ENCODE assay signal across 8 cellular contexts in the genomic region with DNA sequence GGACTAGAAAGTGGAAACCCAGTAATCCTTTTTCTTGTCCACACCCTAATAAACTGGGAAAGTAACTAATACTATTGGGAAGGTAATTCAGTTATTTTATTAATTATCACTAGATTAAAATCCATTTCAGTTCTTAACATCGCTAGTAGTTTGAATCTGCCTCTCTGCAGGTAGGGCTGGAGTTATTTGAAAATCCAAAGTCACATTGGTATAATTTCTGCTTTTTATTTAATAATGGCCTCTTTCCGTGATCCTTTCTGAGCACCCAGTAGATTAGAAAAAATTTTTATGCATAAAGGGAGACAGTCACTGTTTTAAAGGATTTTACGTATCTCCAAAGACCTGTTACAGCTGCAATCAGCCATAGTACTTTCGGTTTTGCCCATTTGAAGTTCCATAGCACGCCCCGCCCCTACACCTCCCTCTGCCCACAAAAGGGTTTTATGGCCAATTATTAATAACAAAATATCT. TPM values are rescaled to one million over a fixed set of nuclear protein-coding genes. Genes with fewer than 3 reads are reported as not detected.
DNase-seq lines count a peak whose midpoint lies in the region; ATAC-seq and TF ChIP-seq lines count a peak whose summit lies in the region.

No MANE protein-coding gene starts in this region.

- H3K4me1 Mint-ChIP-seq in CD4-positive, alpha-beta memory T cell: peaks cover 24 to 52% (median 33%) of the 10 kb centered on the region in 4 donors
- H3K4me1 Mint-ChIP-seq in activated T-helper 1 cell treated with anti-CD3 and anti-CD28 coated beads, Interleukin-12 subunit alpha, Interleukin-12 subunit beta, Interleukin-2, Interleukin-4 antibody, amounts not matched to agents 30 ng/mL and 10 ng/mL and 1 ng/mL, durations not matched to agents 14 hours and 24 hours and 36 hours (ENCODE audit: low read depth): peaks cover 44% of the 10 kb centered on the region
- H3K4me1 Mint-ChIP-seq in neural crest cell: peaks cover 36% of the 10 kb centered on the region

- H3K9me3 ChIP-seq in CD4-positive, alpha-beta memory T cell (ENCODE audit: control insufficient read depth in 1 of 2, low read length in 2 of 2): no peaks in the 10 kb centered on the region

- H3K27ac ChIP-seq in CD4-positive, alpha-beta memory T cell (ENCODE audit: low read depth, low read length): peak overlapping the region; percentile 65
- H3K27ac ChIP-seq in urinary bladder (ENCODE audit: low read depth): peak overlapping the region; percentile 90

- H3K9me3 Mint-ChIP-seq in CD4-positive, alpha-beta memory T cell: no peaks in the 10 kb centered on the region
- H3K9me3 Mint-ChIP-seq in activated T-helper 1 cell treated with anti-CD3 and anti-CD28 coated beads, Interleukin-12 subunit alpha, Interleukin-12 subunit beta, Interleukin-2, Interleukin-4 antibody, amounts not matched to agents 30 ng/mL and 10 ng/mL and 1 ng/mL, durations not matched to agents 14 hours and 24 hours and 36 hours: peaks cover 4% of the 10 kb centered on the region
- peaks cover 2% of the 10 kb centered on the region for H3K9me3 Mint-ChIP-seq in neural crest cell

- H3K36me3 Mint-ChIP-seq in CD4-positive, alpha-beta memory T cell: peaks cover 33 to 57% of the 10 kb centered on the region in 2 donors
- H3K36me3 Mint-ChIP-seq in activated T-helper 1 cell treated with anti-CD3 and anti-CD28 coated beads, Interleukin-12 subunit alpha, Interleukin-12 subunit beta, Interleukin-2, Interleukin-4 antibody, amounts not matched to agents 30 ng/mL and 10 ng/mL and 1 ng/mL, durations not matched to agents 14 hours and 24 hours and 36 hours (ENCODE audit: low read depth): peaks cover 30% of the 10 kb centered on the region
- peaks cover 20% of the 10 kb centered on the region for H3K36me3 Mint-ChIP-seq in neural crest cell (ENCODE audit: low read depth)

- H3K27me3 Mint-ChIP-seq in CD4-positive, alpha-beta memory T cell: no peaks in the 10 kb centered on the region
- H3K27me3 Mint-ChIP-seq in activated T-helper 1 cell treated with anti-CD3 and anti-CD28 coated beads, Interleukin-12 subunit alpha, Interleukin-12 subunit beta, Interleukin-2, Interleukin-4 antibody, amounts not matched to agents 30 ng/mL and 10 ng/mL and 1 ng/mL, durations not matched to agents 14 hours and 24 hours and 36 hours (ENCODE audit: insufficient read depth): no peaks in the 10 kb centered on the region
- H3K27me3 Mint-ChIP-seq in neural crest cell (ENCODE audit: low read depth): no peaks in the 10 kb centered on the region

- ATAC-seq in HG03342 (IDR thresholded peaks at IDR 0.05; ENCODE audit: unreplicated experiment): peak; percentile 73

- peaks cover 45% of the 10 kb centered on the region for H3K4me1 ChIP-seq in CD4-positive, alpha-beta memory T cell (ENCODE audit: insufficient read depth, low read length)
- H3K4me1 ChIP-seq in urinary bladder (ENCODE audit: insufficient read depth): no peaks in the 10 kb centered on the region

- CTCF ChIA-PET in CD4-positive, alpha-beta memory T cell (lab: Charles Lee; ENCODE audit: partially characterized antibody): interaction anchor here (0.7 to 1.5 kb wide), 6 partner anchors 20 to 728 kb away, joined by 3 to 5 read pairs (median 4); a partner anchor contains a TSS

- POLR2A ChIA-PET in CD4-positive, alpha-beta memory T cell (lab: Charles Lee; ENCODE audit: partially characterized antibody): interaction anchor here (0.7 to 4.5 kb wide), 19 partner anchors 8 to 553 kb away, joined by 3 to 37 read pairs (median 4); a partner anchor contains a TSS

- TF ChIP-seq CTCF in fibroblast of the aortic adventitia (IDR thresholded peaks at IDR 0.05; ENCODE audit: insufficient read depth, low read length) (no peak), neural crest cell (conservative IDR thresholded peaks at IDR 0.05) (no peak)

- H3K4me3 ChIP-seq in CD4-positive, alpha-beta memory T cell (ENCODE audit: low read length in 2 of 2): peak overlapping the region; percentile 76
- H3K4me3 ChIP-seq in fibroblast of the aortic adventitia (ENCODE audit: low read depth, low read length) (peak overlapping the region; percentile 80), urinary bladder (ENCODE audit: low read depth, low read length) (peak overlapping the region; percentile 84)

- H3K27ac Mint-ChIP-seq in CD4-positive, alpha-beta memory T cell: peak overlapping the region; percentile 82 to 100 (median 98)
- peak overlapping the region; percentile 98 for H3K27ac Mint-ChIP-seq in activated T-helper 1 cell treated with anti-CD3 and anti-CD28 coated beads, Interleukin-12 subunit alpha, Interleukin-12 subunit beta, Interleukin-2, Interleukin-4 antibody, amounts not matched to agents 30 ng/mL and 10 ng/mL and 1 ng/mL, durations not matched to agents 14 hours and 24 hours and 36 hours
- H3K27ac Mint-ChIP-seq in neural crest cell (ENCODE audit: unreplicated experiment): peak overlapping the region; percentile 98

- DNase-seq in CD4-positive, alpha-beta memory T cell: peak; percentile 62 to 74 (median 69)
- DNase-seq in GM19240 (ENCODE audit: insufficient read length, low spot score) (peak; percentile 7), NOMO-1 treated with DMSO at 0.1 percent for 48 hours (lab: John Stamatoyannopoulos, UW; ENCODE audit: unreplicated experiment) (peak; percentile 65), fibroblast of the aortic adventitia (ENCODE audit: low read depth) (peak; percentile 66), neural crest cell (ENCODE audit: low read depth, low spot score) (no peak)
- DNase-seq in activated T-helper 1 cell treated with anti-CD3 and anti-CD28 coated beads, Interleukin-12 subunit alpha, Interleukin-12 subunit beta, Interleukin-2, Interleukin-4 antibody, amounts not matched to agents 30 ng/mL and 10 ng/mL and 1 ng/mL, durations not matched to agents 14 hours and 24 hours and 36 hours (ENCODE audit: low spot score): peak; percentile 37

- intact Hi-C loops in CD4-positive, alpha-beta memory T cell (cut with micrococcal nuclease): loop anchor here (1.0 kb wide), 1 partner anchor 391 kb away; no protein-coding TSS in a partner anchor
- intact Hi-C loops in activated T-helper 1 cell treated with anti-CD3 and anti-CD28 coated beads, Interleukin-12 subunit alpha, Interleukin-12 subunit beta, Interleukin-2, Interleukin-4 antibody, amounts not matched to agents 30 ng/mL and 10 ng/mL and 1 ng/mL, durations not matched to agents 14 hours and 24 hours and 36 hours (cut with micrococcal nuclease): loop anchor here (1.0 kb wide), 1 partner anchor 618 kb away; no protein-coding TSS in a partner anchor

- 1% methylated on average over 6 of the region's 6 CpGs for WGBS in urinary bladder

- no peaks in the 10 kb centered on the region for H3K27me3 ChIP-seq in CD4-positive, alpha-beta memory T cell (ENCODE audit: insufficient read depth, low read length)

- peak overlapping the region; percentile 92 to 100 (median 94) for H3K4me3 Mint-ChIP-seq in CD4-positive, alpha-beta memory T cell
- peak overlapping the region; percentile 100 for H3K4me3 Mint-ChIP-seq in activated T-helper 1 cell treated with anti-CD3 and anti-CD28 coated beads, Interleukin-12 subunit alpha, Interleukin-12 subunit beta, Interleukin-2, Interleukin-4 antibody, amounts not matched to agents 30 ng/mL and 10 ng/mL and 1 ng/mL, durations not matched to agents 14 hours and 24 hours and 36 hours
- H3K4me3 Mint-ChIP-seq in neural crest cell: peak overlapping the region; percentile 99

- H3K36me3 ChIP-seq in CD4-positive, alpha-beta memory T cell (ENCODE audit: insufficient read depth, low read length): peaks cover 34% of the 10 kb centered on the region
- H3K36me3 ChIP-seq in urinary bladder (ENCODE audit: insufficient read depth): peaks cover 2% of the 10 kb centered on the region

RNA-seq across cellular contexts. Expression of a gene that starts 0.6 kb away (rescaled TPM):
- total RNA-seq in CD4-positive, alpha-beta memory T cell: 10 to 100 TPM; 79.8 to 82.1 TPM
- 10 to 100 TPM; 93.4 to 94.0 TPM for polyA plus RNA-seq in CD4-positive, alpha-beta memory T cell
- 94.8 and 101 TPM in 2 replicates for total RNA-seq in activated T-helper 1 cell treated with anti-CD3 and anti-CD28 coated beads, Interleukin-12 subunit alpha, Interleukin-12 subunit beta, Interleukin-2, Interleukin-4 antibody, amounts not matched to agents 30 ng/mL and 10 ng/mL and 1 ng/mL, durations not matched to agents 14 hours and 24 hours and 36 hours
- 184 and 221 TPM in 2 replicates for total RNA-seq in fibroblast of the aortic adventitia (ENCODE audit: low replicate concordance)
- 83.9 and 93.9 TPM in 2 replicates for total RNA-seq in neural crest cell
- total RNA-seq in urinary bladder: 258 TPM
- polyA plus RNA-seq in urinary bladder: 58.2 TPM

RNA-seq across cellular contexts. Expression of a gene that starts 20.0 kb away (rescaled TPM):
- 100 to 1,000 TPM in 1 of 2 experiments, 10 to 100 TPM in 1; 95.8 to 105 TPM for total RNA-seq in CD4-positive, alpha-beta memory T cell
- polyA plus RNA-seq in CD4-positive, alpha-beta memory T cell: 100 to 1,000 TPM; 157 to 243 TPM
- total RNA-seq in activated T-helper 1 cell treated with anti-CD3 and anti-CD28 coated beads, Interleukin-12 subunit alpha, Interleukin-12 subunit beta, Interleukin-2, Interleukin-4 antibody, amounts not matched to agents 30 ng/mL and 10 ng/mL and 1 ng/mL, durations not matched to agents 14 hours and 24 hours and 36 hours: 313 and 340 TPM in 2 replicates
- 110 and 125 TPM in 2 replicates for total RNA-seq in fibroblast of the aortic adventitia (ENCODE audit: low replicate concordance)
- 172 and 190 TPM in 2 replicates for total RNA-seq in neural crest cell
- 134 TPM for total RNA-seq in urinary bladder
- polyA plus RNA-seq in urinary bladder: 122 TPM
